Comparison of ENCODE assay signal across 8 cellular contexts in genomic region chr19:19032420-19033175, GRCh38. TPM values are rescaled to one million over a fixed set of nuclear protein-coding genes. Genes with fewer than 3 reads are reported as not detected.
A peak's percentile ranks its signal among the peaks of the same experiment; 100 is the strongest.
DNase-seq lines count a peak whose midpoint lies in the region; ATAC-seq and TF ChIP-seq lines count a peak whose summit lies in the region.

No MANE protein-coding gene starts in this region.

- DNase-seq in NCI-H2107 treated with DMSO at 0.1 percent for 48 hours (lab: John Stamatoyannopoulos, UW; ENCODE audit: unreplicated experiment) (peak; percentile 88), iris pigment epithelial cell (ENCODE audit: low read depth) (peak; percentile 94), spleen (peak; percentile 89)
- peak; percentile 54 for DNase-seq in central memory CD4-positive, alpha-beta T cell

- peak overlapping the region; percentile 96 to 99 (median 98) for H3K27ac ChIP-seq in spleen

- no peaks in the 10 kb centered on the region for H3K9me3 ChIP-seq in spleen

- peaks cover 15 to 71% (median 33%) of the 10 kb centered on the region in 6 donors for H3K4me1 ChIP-seq in spleen

- intact Hi-C loops in spleen (cut with DNase I; ENCODE audit: low total_unique reads): no loop called here

- TF ChIP-seq CTCF in GM12875 (IDR thresholded peaks at IDR 0.05; ENCODE audit: borderline replicate concordance, insufficient read depth, low read depth, low read length) (no peak), WI38 (IDR thresholded peaks at IDR 0.05; ENCODE audit: low read depth, low read length) (no peak), spleen (IDR thresholded peaks at IDR 0.05 in 8 of 11, conservative IDR thresholded peaks at IDR 0.05 in 3 of 11) (no peak)

- peak overlapping the region; percentile 72 for H3K4me3 ChIP-seq in GM12875 (ENCODE audit: low read depth, low read length)
- H3K4me3 ChIP-seq in WI38 (ENCODE audit: low read depth, low read length): peak overlapping the region; percentile 92
- peak overlapping the region; percentile 43 to 97 (median 82) for H3K4me3 ChIP-seq in spleen

- peaks cover 0 to 55% (median 29%) of the 10 kb centered on the region in 6 donors for H3K36me3 ChIP-seq in spleen

- no peak for TF ChIP-seq POLR2A in spleen (IDR thresholded peaks at IDR 0.05)

- 1 to 3% (median 1%) methylated on average over 29 to 31 of the region's 31 CpGs for WGBS in spleen, 5 donors

- ATAC-seq in HG02884 (IDR thresholded peaks at IDR 0.05; ENCODE audit: unreplicated experiment) (peak; percentile 36), GM18867 (IDR thresholded peaks at IDR 0.05; ENCODE audit: unreplicated experiment) (no peak)

- H3K27me3 ChIP-seq in spleen (replicated peaks in 1 of 7): no peaks in the 10 kb centered on the region

RNA-seq across cellular contexts. Expression of gene SUGP2, which starts 0.7 kb away (rescaled TPM):
- 100 to 1,000 TPM in 2 of 7 donors, 10 to 100 TPM in 5; 55.7 to 109 (median 79.1) TPM for total RNA-seq in spleen
- polyA plus RNA-seq in spleen: 100 to 1,000 TPM in 2 of 3 donors, 10 to 100 TPM in 1; 54.5 to 127 (median 106) TPM

RNA-seq across cellular contexts. Expression of gene ARMC6, which starts 0.8 kb away (rescaled TPM):
- total RNA-seq in spleen: 10 to 100 TPM; 17.2 to 27.4 (median 18.7) TPM
- 10 to 100 TPM; 25.8 to 29.0 (median 28.5) TPM for polyA plus RNA-seq in spleen

RNA-seq across cellular contexts. Expression of gene SLC25A42, which starts 31.2 kb away (rescaled TPM):
- total RNA-seq in spleen: 10 to 100 TPM; 12.5 to 25.3 (median 16.8) TPM
- polyA plus RNA-seq in spleen: 10 to 100 TPM in 2 of 3 donors, 1 to 10 TPM in 1; 9.7 to 11.6 (median 10.6) TPM
